27 cellular contexts compared by ENCODE assay signal in the genomic region with DNA sequence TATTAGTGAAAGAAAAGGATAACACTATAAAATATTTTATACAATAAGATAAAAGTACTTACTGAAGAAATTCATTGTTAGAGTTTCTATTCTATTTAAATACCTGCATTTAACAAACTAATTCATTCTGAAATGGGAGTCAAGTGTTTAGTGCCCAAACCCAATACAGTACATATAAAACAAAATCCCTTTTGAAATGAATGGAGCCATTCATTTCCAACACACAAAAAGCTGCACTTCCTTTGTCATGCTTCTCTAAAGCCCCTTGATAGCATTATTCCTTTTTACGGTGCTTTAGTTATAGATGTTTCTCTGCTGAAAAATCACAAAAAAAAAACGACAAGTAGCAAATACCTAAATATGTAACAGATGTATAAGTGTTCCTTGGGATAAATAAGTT.
"Had no signal": no experiment of that assay in that cellular context is flagged by ENCODE, and none has a peak within 500 bp of the region (broad histone marks: within the 10 kb centered on the region; RNA-seq: fewer than 3 reads in every experiment).

No MANE protein-coding gene starts in this region.

- H3K4me2 ChIP-seq: hepatocyte had no signal

- H3K4me1 ChIP-seq: adrenal gland, ascending aorta, esophagus muscularis mucosa, foreskin keratinocyte, gastrocnemius medialis, heart right ventricle had no signal

- DNase-seq: activated CD4-positive, alpha-beta memory T cell treated with anti-CD3 and anti-CD28 coated beads for 36 hours; activated CD4-positive, alpha-beta T cell treated with anti-CD3 and anti-CD28 coated beads for 36 hours; activated CD4-positive, alpha-beta T cell treated with anti-CD3 and anti-CD28 coated beads, Interleukin-2, amount 10 ng/mL, durations not matched to agents 24 days and 14 days; activated CD4-positive, CD25-positive, alpha-beta regulatory T cell; activated CD4-positive, CD25-positive, alpha-beta regulatory T cell treated with anti-CD3 and anti-CD28 coated beads, Interleukin-2, amount 50 U/mL, for 72 hours; activated CD8-positive, alpha-beta memory T cell treated with anti-CD3 and anti-CD28 coated beads, Interleukin-2, amount 10 ng/mL, durations not matched to agents 7 days and 5 days; activated CD8-positive, alpha-beta memory T cell treated with anti-CD3 and anti-CD28 coated beads, Interleukin-2, amount 50 U/mL, for 4 hours; activated CD8-positive, alpha-beta T cell treated with anti-CD3 and anti-CD28 coated beads, Interleukin-2, amount 10 ng/mL, durations not matched to agents 7 days and 5 days; activated effector memory CD4-positive, alpha-beta T cell treated with anti-CD3 and anti-CD28 coated beads, Interleukin-2, amount 50 U/mL, for 16 hours; activated naive CD4-positive, alpha-beta T cell treated with anti-CD3 and anti-CD28 coated beads for 36 hours; activated naive CD8-positive, alpha-beta T cell treated with anti-CD3 and anti-CD28 coated beads for 36 hours; activated naive CD8-positive, alpha-beta T cell treated with anti-CD3 and anti-CD28 coated beads, Interleukin-2, amount 50 U/mL, for 24 hours; activated T-cell treated with anti-CD3 and anti-CD28 coated beads, Interleukin-2, amount 50 U/mL, for 1 hour; activated T-cell treated with anti-CD3 and anti-CD28 coated beads, Interleukin-2, amount 50 U/mL, for 48 hours; adrenal gland; brain microvascular endothelial cell; dorsolateral prefrontal cortex; effector memory CD8-positive, alpha-beta T cell; erythroblast; foreskin keratinocyte; gastrocnemius medialis; heart right ventricle; T-helper 2 cell had no signal

- H3K36me3 ChIP-seq: adrenal gland, ascending aorta, brain microvascular endothelial cell, esophagus muscularis mucosa, gastrocnemius medialis, heart right ventricle had no signal

- H2AFZ ChIP-seq: hepatocyte had no signal

- H3K27ac ChIP-seq: adrenal gland, ascending aorta, brain microvascular endothelial cell, coronary artery, dorsolateral prefrontal cortex, esophagus muscularis mucosa, foreskin keratinocyte, gastrocnemius medialis, heart right ventricle, hepatocyte had no signal

- H3K4me3 ChIP-seq: adrenal gland, ascending aorta, coronary artery, dorsolateral prefrontal cortex, esophagus muscularis mucosa, gastrocnemius medialis, heart right ventricle, hepatocyte had no signal

- H3K9me3 ChIP-seq: adrenal gland, ascending aorta, esophagus muscularis mucosa, gastrocnemius medialis had no signal

- ATAC-seq: activated CD4-positive, alpha-beta T cell treated with anti-CD3 and anti-CD28 coated beads for 36 hours; activated CD8-positive, alpha-beta memory T cell treated with anti-CD3 and anti-CD28 coated beads, Interleukin-2, amount 10 ng/mL, durations not matched to agents 7 days and 5 days; activated CD8-positive, alpha-beta T cell treated with anti-CD3 and anti-CD28 coated beads, Interleukin-2, amount 10 ng/mL, durations not matched to agents 7 days and 5 days; activated naive CD8-positive, alpha-beta T cell treated with anti-CD3 and anti-CD28 coated beads, Interleukin-2, amount 50 U/mL, for 24 hours; effector memory CD8-positive, alpha-beta T cell; foreskin keratinocyte; gastrocnemius medialis; heart right ventricle had no signal

- H3K27me3 ChIP-seq: adrenal gland, ascending aorta, brain microvascular endothelial cell, dorsolateral prefrontal cortex, esophagus muscularis mucosa, foreskin keratinocyte, gastrocnemius medialis, heart right ventricle, hepatocyte had no signal
